In the genomic region with DNA sequence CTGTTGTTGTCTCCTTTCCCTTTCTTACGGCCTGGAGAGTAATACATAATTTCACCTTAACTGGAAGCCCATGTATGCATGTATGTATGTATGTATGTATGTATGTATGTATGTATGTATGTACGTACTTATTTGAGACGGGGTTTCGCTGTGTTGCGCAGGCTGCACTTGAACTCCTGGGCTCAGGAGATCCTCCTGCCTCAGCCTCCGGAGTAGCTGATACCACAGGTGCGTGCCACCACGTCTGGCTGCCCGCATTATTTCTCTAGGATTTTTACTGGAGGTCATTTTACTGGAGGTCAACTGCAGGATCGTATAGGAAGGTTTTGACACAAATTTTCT, we compare ENCODE assay signal across 8 cellular contexts. TPM values are rescaled to one million over a fixed set of nuclear protein-coding genes. Genes with fewer than 3 reads are reported as not detected.
A peak's percentile ranks its signal among the peaks of the same experiment; 100 is the strongest.
DNase-seq lines count a peak whose midpoint lies in the region; ATAC-seq and TF ChIP-seq lines count a peak whose summit lies in the region.

No MANE protein-coding gene starts in this region.

- WGBS in right lobe of liver (ENCODE audit: insufficient coverage, low coverage, low lambda C conversion rate, missing lambda C conversion rate): 34% methylated on average over 7 of the region's 10 CpGs
- 28 to 55% methylated on average over 6 to 10 of the region's 10 CpGs for WGBS in transverse colon (ENCODE audit: low coverage in 1 of 2), 2 donors

- peaks cover 13% of the 10 kb centered on the region for H3K4me1 ChIP-seq in left ventricle myocardium inferior
- H3K4me1 ChIP-seq in right lobe of liver: peaks cover 0 to 22% (median 9%) of the 10 kb centered on the region in 4 donors
- H3K4me1 ChIP-seq in transverse colon: peaks cover 0 to 16% (median 12%) of the 10 kb centered on the region in 4 donors

- TF ChIP-seq EP300 in transverse colon (IDR thresholded peaks at IDR 0.05; ENCODE audit: low read depth): no peak

- TF ChIP-seq CTCF in left ventricle myocardium inferior (IDR thresholded peaks at IDR 0.05; ENCODE audit: borderline replicate concordance) (no peak), VCaP (conservative IDR thresholded peaks at IDR 0.05) (no peak), right lobe of liver (IDR thresholded peaks at IDR 0.05) (no peak), transverse colon (IDR thresholded peaks at IDR 0.05) (no peak)

- ATAC-seq in left ventricle myocardium superior (no peak), right lobe of liver (peak in 1 of 4 donors; percentile 2), GM19023 (IDR thresholded peaks at IDR 0.05; ENCODE audit: unreplicated experiment) (no peak), HG03457 (IDR thresholded peaks at IDR 0.05; ENCODE audit: unreplicated experiment) (no peak)

- peak overlapping the region; percentile 92 for H3K4me3 ChIP-seq in left ventricle myocardium inferior
- H3K4me3 ChIP-seq in right lobe of liver: peak overlapping the region; percentile 7 to 39 (median 16)
- peak overlapping the region in 3 of 4 donors; percentile 1 to 84 (median 81) for H3K4me3 ChIP-seq in transverse colon

- DNase-seq in left ventricle myocardium inferior (no peak), left ventricle myocardium superior (no peak), right lobe of liver (no peak), transverse colon (no peak), NCI-H128 (lab: John Stamatoyannopoulos, UW; ENCODE audit: unreplicated experiment) (no peak)

- intact Hi-C loops in left ventricle myocardium inferior (cut with micrococcal nuclease) (no loop called here), left ventricle myocardium superior (cut with micrococcal nuclease) (no loop called here), right lobe of liver (cut with DNase I) (no loop called here), transverse colon (cut with DNase I; ENCODE audit: low total_unique reads) (loop anchor here (5.0 kb wide), 1 partner anchor 1526 kb away; no protein-coding TSS in a partner anchor)

- TF ChIP-seq POLR2A in right lobe of liver (IDR thresholded peaks at IDR 0.05) (no peak), transverse colon (IDR thresholded peaks at IDR 0.05) (no peak)

- H3K27ac ChIP-seq in left ventricle myocardium inferior (replicated peaks) (peak overlapping the region; percentile 47), VCaP (peak overlapping the region; percentile 41), right lobe of liver (no peak overlapping the region), transverse colon (peak overlapping the region in 3 of 4 donors; percentile 40 to 73 (median 52))

- peaks cover 21% of the 10 kb centered on the region for H3K36me3 ChIP-seq in left ventricle myocardium inferior
- peaks cover 0 to 20% (median 10%) of the 10 kb centered on the region in 4 donors for H3K36me3 ChIP-seq in right lobe of liver
- peaks cover 0 to 18% (median 8%) of the 10 kb centered on the region in 4 donors for H3K36me3 ChIP-seq in transverse colon

- no peaks in the 10 kb centered on the region for H3K9me3 ChIP-seq in left ventricle myocardium inferior (replicated peaks)
- no peaks in the 10 kb centered on the region for H3K9me3 ChIP-seq in right lobe of liver
- no peaks in the 10 kb centered on the region for H3K9me3 ChIP-seq in transverse colon

- H3K27me3 ChIP-seq in left ventricle myocardium inferior (ENCODE audit: low read depth) (peaks cover under 1% of the 10 kb centered on the region), right lobe of liver (no peaks in the 10 kb centered on the region), transverse colon (peaks cover 17% of the 10 kb centered on the region)

- in situ Hi-C loops in transverse colon (cut with MboI; ENCODE audit: low pct_ligation_motif_present in 1 of 4, low pct_unique_long_range_greater_than_20kb in 1 of 4, low sequenced_read_pairs in 3 of 4): no loop called here

RNA-seq across cellular contexts. Expression of a gene that starts 0.6 kb away (rescaled TPM):
- total RNA-seq in left ventricle myocardium inferior (112 TPM), left ventricle myocardium superior (104 TPM), right lobe of liver (100 to 1,000 TPM; 179 to 245 (median 210) TPM), transverse colon (100 to 1,000 TPM; 187 to 362 (median 249) TPM)

RNA-seq across cellular contexts. Expression of a gene that starts 45.3 kb away (rescaled TPM):
- total RNA-seq in left ventricle myocardium inferior: 6.5 TPM
- 7.5 TPM for total RNA-seq in left ventricle myocardium superior
- under 1 TPM; 0.26 to 0.87 (median 0.57) TPM for total RNA-seq in right lobe of liver
- 100 to 1,000 TPM in 1 of 4 donors, 1 to 10 TPM in 3; 1.2 to 125 (median 5.6) TPM for total RNA-seq in transverse colon

RNA-seq across cellular contexts. Expression of a gene that starts 51.6 kb away (rescaled TPM):
- 27.2 TPM for total RNA-seq in left ventricle myocardium inferior
- total RNA-seq in left ventricle myocardium superior: 32.8 TPM
- total RNA-seq in right lobe of liver: 10 to 100 TPM; 15.1 to 34.4 (median 20.6) TPM
- 10 to 100 TPM; 20.6 to 73.3 (median 42.8) TPM for total RNA-seq in transverse colon

RNA-seq across cellular contexts. Expression of a gene that starts 58.8 kb away (rescaled TPM):
- 41.3 TPM for total RNA-seq in left ventricle myocardium inferior
- total RNA-seq in left ventricle myocardium superior: 42.1 TPM
- total RNA-seq in right lobe of liver: 10 to 100 TPM; 23.3 to 47.3 (median 31.8) TPM
- total RNA-seq in transverse colon: 100 to 1,000 TPM in 1 of 4 donors, 10 to 100 TPM in 3; 20.9 to 194 (median 47.8) TPM

Comparison
In these comparisons a context has a peak if more than half of its experiments do, and no peak if none do; other contexts are left out.
1. H3K27ac ChIP-seq: peak in left ventricle myocardium inferior (single experiment), VCaP (single experiment) and transverse colon (3 of 4); none in right lobe of liver (0 of 3).
2. H3K4me3 ChIP-seq: peak in every context shown above with its lines; median percentile 92 in left ventricle myocardium inferior; 81 in transverse colon; 16 in right lobe of liver.